ENCODE assay signal across 8 cellular contexts in genomic region chr1:201713093-201713810, GRCh38.
DNase-seq lines count a peak whose midpoint lies in the region; ATAC-seq, FAIRE-seq and TF ChIP-seq lines count a peak whose summit lies in the region.

No MANE protein-coding gene starts in this region.

- TF ChIP-seq POLR2A in HepG2 (IDR thresholded peaks at IDR 0.05; ENCODE audit: insufficient read depth in 1 of 2, low read depth in 2 of 2, low read length in 2 of 2), result no peak

- peak in 1 of 2 donors; percentile 32 for TF ChIP-seq RAD21 in liver (IDR thresholded peaks at IDR 0.05)
- TF ChIP-seq RAD21 in HepG2 (CRISPR knock-in tag; IDR thresholded peaks at IDR 0.05), result no peak

- ATAC-seq in HepG2 (no peak), HG02759 (IDR thresholded peaks at IDR 0.05; ENCODE audit: unreplicated experiment) (no peak)

- WGBS in liver, result 55% methylated on average over 3 of the region's 3 CpGs
- WGBS in HepG2 (ENCODE audit: low lambda C conversion rate), result 0% methylated on average over 2 of the region's 3 CpGs

- DNase-seq in HepG2 (ENCODE audit: low spot score) (no peak), ascending aorta (ENCODE audit: low spot score in 2 of 2) (peak; percentile 95 to 100), hepatic stellate cell (ENCODE audit: low spot score) (peak; percentile 91), DMS114 treated with DMSO at 0.1 percent for 48 hours (lab: John Stamatoyannopoulos, UW; ENCODE audit: unreplicated experiment) (no peak), NCI-H1092 (lab: John Stamatoyannopoulos, UW) (no peak)

- TF ChIP-seq EP300 in HepG2 (IDR thresholded peaks at IDR 0.05; ENCODE audit: low read depth in 2 of 2, low read length in 2 of 2) (no peak), HepG2 (CRISPR knock-in tag; IDR thresholded peaks at IDR 0.05; ENCODE audit: borderline replicate concordance) (no peak)

- H3K4me1 ChIP-seq in liver (ENCODE audit: control insufficient read depth in 4 of 4, insufficient read depth in 4 of 4, low read length in 3 of 4) (peaks cover 0 to 8% (median 0%) of the 10 kb centered on the region in 4 donors), HepG2 (ENCODE audit: insufficient read depth, low read length) (no peaks in the 10 kb centered on the region), ascending aorta (peaks cover 51 to 68% of the 10 kb centered on the region in 2 donors), skeletal muscle tissue (ENCODE audit: control insufficient read depth in 3 of 3, insufficient read depth in 3 of 3, low read length in 3 of 3) (peaks cover 67 to 72% (median 71%) of the 10 kb centered on the region in 3 donors)

- no peaks in the 10 kb centered on the region for H4K20me1 ChIP-seq in HepG2 (ENCODE audit: insufficient read depth, low read length)

- H3K4me3 ChIP-seq in liver (ENCODE audit: low read depth in 1 of 3, low read length in 3 of 3), result no peak overlapping the region
- no peak overlapping the region for H3K4me3 ChIP-seq in HepG2 (replicated peaks in 1 of 3; ENCODE audit: insufficient read depth in 1 of 3, low read depth in 2 of 3, low read length in 3 of 3)
- no peak overlapping the region for H3K4me3 ChIP-seq in ascending aorta
- peak overlapping the region; percentile 18 to 38 (median 35) for H3K4me3 ChIP-seq in skeletal muscle tissue (ENCODE audit: low read length in 3 of 3)

- no peak for FAIRE-seq in HepG2 (lab: Jason Lieb, UNC)

- H3K27me3 ChIP-seq in liver (ENCODE audit: control insufficient read depth in 4 of 4, insufficient read depth in 4 of 4, low read length in 3 of 4), result no peaks in the 10 kb centered on the region
- H3K27me3 ChIP-seq in HepG2 (ENCODE audit: control insufficient read depth in 1 of 2, insufficient read depth in 2 of 2, low read length in 2 of 2), result peaks cover 2 to 21% of the 10 kb centered on the region in 2 experiments; a peak in 3 of 5 replicates
- H3K27me3 ChIP-seq in ascending aorta, result no peaks in the 10 kb centered on the region
- no peaks in the 10 kb centered on the region for H3K27me3 ChIP-seq in skeletal muscle tissue (ENCODE audit: control insufficient read depth in 3 of 3, insufficient read depth in 3 of 3, low read length in 3 of 3)

- CTCF ChIA-PET in HepG2 (lab: Yijun Ruan, JAX; ENCODE audit: low intra/inter-chr PET ratio, low total read pairs), result no interaction called here

- POLR2A ChIA-PET in HepG2 (lab: Yijun Ruan, JAX), result no interaction called here

- H3K9ac ChIP-seq in liver (ENCODE audit: low read depth in 1 of 2, low read length in 2 of 2) (no peak overlapping the region), HepG2 (ENCODE audit: insufficient read depth, low read depth, low read length) (no peak overlapping the region), skeletal muscle tissue (ENCODE audit: low read depth in 1 of 3, low read length in 3 of 3) (peak overlapping the region; percentile 45 to 75 (median 55))

- peaks cover 0 to under 1% (median 0%) of the 10 kb centered on the region in 4 donors for H3K36me3 ChIP-seq in liver (ENCODE audit: control insufficient read depth in 4 of 4, insufficient read depth in 3 of 4, low read depth in 1 of 4, low read length in 3 of 4)
- no peaks in the 10 kb centered on the region for H3K36me3 ChIP-seq in HepG2 (replicated peaks in 1 of 2; ENCODE audit: control insufficient read depth in 1 of 2, insufficient read depth in 2 of 2, low read length in 2 of 2)
- H3K36me3 ChIP-seq in ascending aorta, result no peaks in the 10 kb centered on the region
- H3K36me3 ChIP-seq in skeletal muscle tissue (ENCODE audit: control insufficient read depth in 3 of 3, insufficient read depth in 3 of 3, low read length in 3 of 3), result peaks cover 0 to 2% (median 0%) of the 10 kb centered on the region in 3 donors

- no TSS peak for BruUV-seq in HepG2 (replicated peaks; lab: Mats Ljungman, UMichigan)

- intact Hi-C loops in HepG2 (cut with micrococcal nuclease; ENCODE audit: unreplicated experiment) (no loop called here), ascending aorta (cut with DNase I) (loop anchor here (2.0 kb wide), 1 partner anchor 38 kb away; no protein-coding TSS in a partner anchor)

- no peak overlapping the region for H2AFZ ChIP-seq in HepG2 (ENCODE audit: low read length)

- H3K27ac ChIP-seq in liver (ENCODE audit: low read depth in 1 of 2, low read length in 2 of 2) (peak overlapping the region in 1 of 2 donors; percentile 56), HepG2 (ENCODE audit: extremely low read length, insufficient read depth, low read length) (no peak overlapping the region), ascending aorta (peak overlapping the region; percentile 93 to 97), skeletal muscle tissue (ENCODE audit: low read depth, low read length) (peak overlapping the region; percentile 87)

- TF ChIP-seq CTCF in liver (IDR thresholded peaks at IDR 0.05; ENCODE audit: low read depth, low read length, missing input control) (no peak), HepG2 (CRISPR knock-in tag; IDR thresholded peaks at IDR 0.05) (no peak), ascending aorta (IDR thresholded peaks at IDR 0.05) (no peak)

- H3K79me2 ChIP-seq in HepG2 (ENCODE audit: insufficient read depth, low read length), result no peaks in the 10 kb centered on the region

- in situ Hi-C loops in HepG2 (cut with HindIII; ENCODE audit: extremely low pct_ligation_motif_present, low pct_unique_long_range_greater_than_20kb), result no loop called here

- no peak overlapping the region for H3K4me2 ChIP-seq in HepG2 (ENCODE audit: low read depth, low read length)

- H3K9me3 ChIP-seq in liver (ENCODE audit: control insufficient read depth in 4 of 4, low read length in 3 of 4) (no peaks in the 10 kb centered on the region), HepG2 (ENCODE audit: low read length) (no peaks in the 10 kb centered on the region), ascending aorta (no peaks in the 10 kb centered on the region), skeletal muscle tissue (ENCODE audit: control insufficient read depth in 3 of 3, low read length in 3 of 3) (peaks cover 0 to 1% (median 0%) of the 10 kb centered on the region in 3 donors)

TF ChIP-seq in liver, 16 proteins besides CTCF, POLR2A, EP300 and RAD21 (continues in another document):
- TF ChIP-seq SP1 (IDR thresholded peaks at IDR 0.05) (peak; percentile 56), HNF4A (conservative IDR thresholded peaks at IDR 0.05) (peak in 1 of 2 donors; percentile 35), ZBTB33 (IDR thresholded peaks at IDR 0.05) (no peak)

TF ChIP-seq in HepG2, 621 proteins besides CTCF, POLR2A, EP300 and RAD21:
- TF ChIP-seq ATRX (CRISPR knock-in tag; IDR thresholded peaks at IDR 0.05; ENCODE audit: borderline replicate concordance), result no peak

Comparison
In these comparisons a context has a peak if more than half of its experiments do, and no peak if none do; other contexts are left out.
1. H3K4me3 ChIP-seq: peak in skeletal muscle tissue (3 of 3); none in liver (0 of 3), HepG2 (0 of 3) and ascending aorta (0 of 2).
2. H3K9ac ChIP-seq: peak in skeletal muscle tissue (3 of 3); none in liver (0 of 2) and HepG2 (single experiment).
3. DNase-seq: peak in ascending aorta (2 of 2) and hepatic stellate cell (single experiment); none in HepG2 (single experiment), DMS114 treated with DMSO at 0.1 percent for 48 hours (single experiment) and NCI-H1092 (single experiment).